Comparison of ENCODE assay signal across 22 cellular contexts in genomic region chr11:124249869-124250268, GRCh38. TPM values are rescaled to one million over a fixed set of nuclear protein-coding genes. Genes with fewer than 3 reads are reported as not detected.
"Had no signal": no experiment of that assay in that cellular context is flagged by ENCODE, and none has a peak within 500 bp of the region (broad histone marks: within the 10 kb centered on the region; RNA-seq: fewer than 3 reads in every experiment).

No MANE protein-coding gene starts in this region.

RNA-seq across cellular contexts. Expression of gene OR8G5, which starts 6.3 kb away (rescaled TPM):
- total RNA-seq: naive thymus-derived CD8-positive, alpha-beta T cell; natural killer cell treated with Interleukin-12 subunit alpha and Interleukin-12 subunit beta and Interleukin-15 and Interleukin-18, amount 100 ng/mL, for 72 hours; neural crest cell; omental fat pad; osteocyte; pancreas; posterior vena cava; pulmonary artery endothelial cell; right atrium auricular region; sciatic nerve; smooth muscle cell; spleen; stomach; temporal lobe; thoracic aorta; thyroid gland; tibial nerve; urinary bladder; uterus had no signal
- polyA plus RNA-seq: naive thymus-derived CD8-positive, alpha-beta T cell; smooth muscle cell; spleen; stomach; urinary bladder had no signal

RNA-seq across cellular contexts. Expression of gene OR8G1, which starts 9.0 kb away (rescaled TPM):
- total RNA-seq: naive thymus-derived CD8-positive, alpha-beta T cell; natural killer cell treated with Interleukin-12 subunit alpha and Interleukin-12 subunit beta and Interleukin-15 and Interleukin-18, amount 100 ng/mL, for 72 hours; neural crest cell; omental fat pad; osteocyte; pancreas; posterior vena cava; prostate gland; pulmonary artery endothelial cell; right atrium auricular region; sciatic nerve; smooth muscle cell; spleen; stomach; subcutaneous adipose tissue; temporal lobe; thoracic aorta; thyroid gland; tibial nerve; upper lobe of left lung; urinary bladder; uterus had no signal
- polyA plus RNA-seq: naive thymus-derived CD8-positive, alpha-beta T cell; pancreas; smooth muscle cell; spleen; stomach; urinary bladder had no signal
